In the genomic region with DNA sequence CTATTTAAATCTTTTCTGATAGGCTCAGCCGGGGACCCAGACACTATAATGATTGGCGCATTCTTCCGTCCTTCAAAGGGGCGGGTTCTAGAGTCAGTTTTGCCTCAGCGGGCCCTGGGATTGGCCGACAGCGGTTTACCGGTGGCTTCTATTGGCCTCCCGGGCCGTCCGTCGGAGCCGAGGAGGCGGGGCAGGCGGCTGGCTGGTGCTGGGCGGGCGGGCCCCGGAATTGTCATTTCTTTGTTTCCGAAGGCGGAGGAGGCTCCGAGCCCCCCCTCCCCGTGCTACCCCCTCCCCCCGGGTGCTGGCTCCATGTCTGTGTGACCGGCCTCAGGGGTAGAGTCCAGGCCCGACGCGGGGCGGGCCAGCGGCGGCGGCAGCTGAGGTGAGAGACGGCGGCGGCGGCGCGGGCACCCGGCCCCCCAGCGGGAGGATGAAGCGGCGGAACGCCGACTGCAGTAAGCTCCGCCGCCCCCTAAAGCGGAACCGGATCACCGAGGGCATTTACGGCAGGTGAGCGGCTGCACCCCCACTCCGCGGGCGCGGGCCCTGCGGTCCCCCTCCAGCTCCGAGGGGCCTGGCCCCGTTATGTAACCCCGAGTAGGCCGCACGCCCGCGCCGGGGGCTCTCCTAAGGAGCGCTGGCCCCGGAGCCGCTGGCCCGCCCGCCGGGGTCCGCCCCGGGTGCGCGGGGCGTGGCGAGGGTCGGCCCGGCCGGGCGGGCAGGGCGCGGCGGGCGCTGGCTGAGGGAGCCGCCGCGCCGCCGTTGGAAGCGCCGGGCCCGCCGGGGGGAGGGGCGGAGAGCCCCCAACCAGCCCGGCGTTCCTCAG, we compare ENCODE assay signal across 8 cellular contexts. TPM values are rescaled to one million over a fixed set of nuclear protein-coding genes. Genes with fewer than 3 reads are reported as not detected.
DNase-seq lines count a peak whose midpoint lies in the region; ATAC-seq lines count a peak whose summit lies in the region.

A gene with protein sequence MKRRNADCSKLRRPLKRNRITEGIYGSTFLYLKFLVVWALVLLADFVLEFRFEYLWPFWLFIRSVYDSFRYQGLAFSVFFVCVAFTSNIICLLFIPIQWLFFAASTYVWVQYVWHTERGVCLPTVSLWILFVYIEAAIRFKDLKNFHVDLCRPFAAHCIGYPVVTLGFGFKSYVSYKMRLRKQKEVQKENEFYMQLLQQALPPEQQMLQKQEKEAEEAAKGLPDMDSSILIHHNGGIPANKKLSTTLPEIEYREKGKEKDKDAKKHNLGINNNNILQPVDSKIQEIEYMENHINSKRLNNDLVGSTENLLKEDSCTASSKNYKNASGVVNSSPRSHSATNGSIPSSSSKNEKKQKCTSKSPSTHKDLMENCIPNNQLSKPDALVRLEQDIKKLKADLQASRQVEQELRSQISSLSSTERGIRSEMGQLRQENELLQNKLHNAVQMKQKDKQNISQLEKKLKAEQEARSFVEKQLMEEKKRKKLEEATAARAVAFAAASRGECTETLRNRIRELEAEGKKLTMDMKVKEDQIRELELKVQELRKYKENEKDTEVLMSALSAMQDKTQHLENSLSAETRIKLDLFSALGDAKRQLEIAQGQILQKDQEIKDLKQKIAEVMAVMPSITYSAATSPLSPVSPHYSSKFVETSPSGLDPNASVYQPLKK (plus strand): TSS at position 232 of the 829 bp plus-strand sequence. CDS start 202 bp downstream, at position 434.

- ATAC-seq in GM19395 (IDR thresholded peaks at IDR 0.05; ENCODE audit: unreplicated experiment) (peak; percentile 94), HG03558 (IDR thresholded peaks at IDR 0.05; ENCODE audit: extremely low read depth, unreplicated experiment) (peak; percentile 41), left colon (peak; percentile 88)

- H3K36me3 ChIP-seq in BLaER1, result peaks cover 5% of the 10 kb centered on the region; the same call in 1 of the 2 replicates

- DNase-seq in NCI-H748 treated with DMSO at 0.1 percent for 48 hours (lab: John Stamatoyannopoulos, UW) (peak; percentile 78), dedifferentiated amniotic fluid mesenchymal stem cell (ENCODE audit: extremely low spot score) (peak; percentile 97), left colon (peak; percentile 96)
- peak; percentile 93 to 96 for DNase-seq in activated CD4-positive, alpha-beta T cell treated with anti-CD3 and anti-CD28 coated beads, Interleukin-2, amount 50 U/mL, for 24 hours (ENCODE audit: low read depth in 1 of 2, low spot score in 1 of 2)
- DNase-seq in stimulated activated CD4-positive, alpha-beta T cell treated with anti-CD3 and anti-CD28 coated beads, Interleukin-1b, Interleukin-23, amount 100 ng/mL, for 4 hours (ENCODE audit: low read depth in 2 of 2), result peak; percentile 94 to 96

- peak within 1 kb of the TSS; percentile 96 for H3K27ac ChIP-seq in BLaER1

- peak within 1 kb of the TSS; percentile 89 for H3K4me2 ChIP-seq in BLaER1

- peak within 1 kb of the TSS; percentile 99 for H3K4me3 ChIP-seq in BLaER1

- no peaks in the 10 kb centered on the region for H3K9me3 ChIP-seq in BLaER1

- peak within 1 kb of the TSS; percentile 95 for H3K9ac ChIP-seq in BLaER1

- H3K4me1 ChIP-seq in BLaER1, result peaks cover 52% of the 10 kb centered on the region

- intact Hi-C loops in left colon (cut with DNase I, micrococcal nuclease), result no loop called here

- no peaks in the 10 kb centered on the region for H3K27me3 ChIP-seq in BLaER1

- H4K20me1 ChIP-seq in BLaER1, result peaks cover 49% of the 10 kb centered on the region

RNA-seq across cellular contexts. Expression of the gene that starts here (rescaled TPM):
- total RNA-seq in left colon, result 10 to 100 TPM; 19.4 to 25.9 TPM

Comparison
In these comparisons a context has a peak if more than half of its experiments do, and no peak if none do; other contexts are left out.
1. Peak in every context shown above with its lines: DNase-seq, ATAC-seq, H3K4me3 ChIP-seq and H3K27ac ChIP-seq.
2. ATAC-seq: peak in every context shown above with its lines; median percentile 94 in GM19395; 88 in left colon; 41 in HG03558.